Comparison of ENCODE assay signal across 8 cellular contexts in the genomic region with DNA sequence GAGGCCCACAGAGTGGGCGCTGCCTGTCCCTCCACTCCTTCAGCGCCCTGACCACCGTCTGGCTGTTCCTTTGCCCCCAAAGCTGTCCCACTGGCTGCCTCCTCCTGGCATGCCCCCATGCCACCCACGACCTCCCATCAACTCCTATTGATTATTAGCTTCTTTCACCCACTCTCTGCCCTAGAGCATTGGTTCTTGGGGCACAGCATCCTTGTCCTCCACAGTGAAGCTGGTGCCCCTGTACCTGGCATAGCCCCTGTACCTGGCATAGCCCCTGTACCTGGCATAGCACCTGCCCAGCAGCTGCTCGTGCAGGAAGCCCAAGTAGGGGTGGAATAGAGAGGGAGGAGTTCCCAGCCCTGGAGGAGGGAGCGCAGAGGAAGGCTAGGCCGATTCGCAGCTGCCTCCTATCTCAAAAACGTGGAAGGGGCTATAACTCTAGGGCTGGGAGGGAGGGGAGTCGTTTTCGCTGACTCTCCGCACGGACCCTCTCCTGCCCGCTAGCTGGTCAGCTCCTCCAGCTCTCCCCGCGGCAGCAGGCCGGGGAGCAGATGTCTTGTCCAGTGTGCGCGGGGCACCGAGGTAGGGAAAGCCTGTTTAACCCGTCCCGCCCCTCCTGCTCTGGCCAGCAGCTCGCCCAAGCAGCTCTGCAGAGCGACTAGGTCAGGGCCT. TPM values are rescaled to one million over a fixed set of nuclear protein-coding genes. Genes with fewer than 3 reads are reported as not detected.
DNase-seq lines count a peak whose midpoint lies in the region; ATAC-seq and TF ChIP-seq lines count a peak whose summit lies in the region.

No MANE protein-coding gene starts in this region.

- H3K9me3 Mint-ChIP-seq in activated CD4-positive, alpha-beta T cell treated with anti-CD3 and anti-CD28 coated beads, Interleukin-2, amount 10 ng/mL, durations not matched to agents 7 days and 5 days, result no peaks in the 10 kb centered on the region
- H3K9me3 Mint-ChIP-seq in activated T-helper 2 cell treated with anti-CD3 and anti-CD28 coated beads, Interferon-gamma antibody, Interleukin-2, Interleukin-4, amounts not matched to agents 10 μg/mL and 5 μg/mL and 100 μg/mL, durations not matched to agents 14 hours and 24 hours and 36 hours, result no peaks in the 10 kb centered on the region

- H3K27me3 ChIP-seq in kidney epithelial cell (ENCODE audit: control insufficient read depth, insufficient read depth, low read length) (no peaks in the 10 kb centered on the region), tibial artery (peaks cover 0 to 3% of the 10 kb centered on the region in 2 donors)

- intact Hi-C loops in activated T-helper 2 cell treated with anti-CD3 and anti-CD28 coated beads, Interferon-gamma antibody, Interleukin-2, Interleukin-4, amounts not matched to agents 10 μg/mL and 5 μg/mL and 100 μg/mL, durations not matched to agents 14 hours and 24 hours and 36 hours (cut with micrococcal nuclease), result loop anchor here (5.0 kb wide), 1 partner anchor 84 kb away; no protein-coding TSS in a partner anchor
- intact Hi-C loops in tibial artery (cut with DNase I; ENCODE audit: low total_unique reads) (loop anchor here (5.0 kb wide), 1 partner anchor 84 kb away; no protein-coding TSS in a partner anchor), lower leg skin (cut with DNase I; ENCODE audit: low total_unique reads) (no loop called here)

- no peaks in the 10 kb centered on the region for H3K9me3 ChIP-seq in tibial artery

- TF ChIP-seq CTCF in kidney epithelial cell (IDR thresholded peaks at IDR 0.05; ENCODE audit: insufficient read depth, low read length, poor library complexity, severe bottlenecking) (no peak), tibial artery (IDR thresholded peaks at IDR 0.05) (no peak), lower leg skin (IDR thresholded peaks at IDR 0.05) (no peak)

- peaks cover 22% of the 10 kb centered on the region for H3K4me1 Mint-ChIP-seq in activated CD4-positive, alpha-beta T cell treated with anti-CD3 and anti-CD28 coated beads, Interleukin-2, amount 10 ng/mL, durations not matched to agents 7 days and 5 days
- peaks cover 16% of the 10 kb centered on the region for H3K4me1 Mint-ChIP-seq in activated T-helper 2 cell treated with anti-CD3 and anti-CD28 coated beads, Interferon-gamma antibody, Interleukin-2, Interleukin-4, amounts not matched to agents 10 μg/mL and 5 μg/mL and 100 μg/mL, durations not matched to agents 14 hours and 24 hours and 36 hours (ENCODE audit: low read depth)

- H3K4me3 ChIP-seq in kidney epithelial cell (ENCODE audit: low read depth, low read length) (peak overlapping the region; percentile 40), tibial artery (peak overlapping the region; percentile 92 to 99), lower leg skin (ENCODE audit: low read depth, poor library complexity, severe bottlenecking) (no peak overlapping the region)

- no peak for TF ChIP-seq POLR2A in lower leg skin (IDR thresholded peaks at IDR 0.05)

- peak overlapping the region; percentile 42 for H3K4me3 Mint-ChIP-seq in activated CD4-positive, alpha-beta T cell treated with anti-CD3 and anti-CD28 coated beads, Interleukin-2, amount 10 ng/mL, durations not matched to agents 7 days and 5 days
- peak overlapping the region; percentile 31 for H3K4me3 Mint-ChIP-seq in activated T-helper 2 cell treated with anti-CD3 and anti-CD28 coated beads, Interferon-gamma antibody, Interleukin-2, Interleukin-4, amounts not matched to agents 10 μg/mL and 5 μg/mL and 100 μg/mL, durations not matched to agents 14 hours and 24 hours and 36 hours (ENCODE audit: low read depth)

- CTCF ChIA-PET in activated CD4-positive, alpha-beta T cell treated with anti-CD3 and anti-CD28 coated beads, Interleukin-2, amount 10 ng/mL, durations not matched to agents 7 days and 5 days (lab: Charles Lee), result interaction anchor here (0.5 to 1.7 kb wide), 6 partner anchors 11 to 351 kb away, joined by 3 to 6 read pairs (median 4); partner anchors contain the start of gene FAAP100

- peaks cover 5% of the 10 kb centered on the region for H3K36me3 Mint-ChIP-seq in activated CD4-positive, alpha-beta T cell treated with anti-CD3 and anti-CD28 coated beads, Interleukin-2, amount 10 ng/mL, durations not matched to agents 7 days and 5 days (ENCODE audit: low read depth)
- peaks cover 7% of the 10 kb centered on the region for H3K36me3 Mint-ChIP-seq in activated T-helper 2 cell treated with anti-CD3 and anti-CD28 coated beads, Interferon-gamma antibody, Interleukin-2, Interleukin-4, amounts not matched to agents 10 μg/mL and 5 μg/mL and 100 μg/mL, durations not matched to agents 14 hours and 24 hours and 36 hours (ENCODE audit: low read depth)

- H3K27me3 Mint-ChIP-seq in activated CD4-positive, alpha-beta T cell treated with anti-CD3 and anti-CD28 coated beads, Interleukin-2, amount 10 ng/mL, durations not matched to agents 7 days and 5 days, result peaks cover 8% of the 10 kb centered on the region
- peaks cover 3% of the 10 kb centered on the region for H3K27me3 Mint-ChIP-seq in activated T-helper 2 cell treated with anti-CD3 and anti-CD28 coated beads, Interferon-gamma antibody, Interleukin-2, Interleukin-4, amounts not matched to agents 10 μg/mL and 5 μg/mL and 100 μg/mL, durations not matched to agents 14 hours and 24 hours and 36 hours (ENCODE audit: low read depth)

- no peak for DNase-seq in activated CD4-positive, alpha-beta T cell treated with anti-CD3 and anti-CD28 coated beads, Interleukin-2, amount 10 ng/mL, durations not matched to agents 7 days and 5 days
- DNase-seq in activated CD4-positive, alpha-beta T cell treated with anti-CD3 and anti-CD28 coated beads, Interleukin-2, amount 50 U/mL, for 1 hour, result no peak
- DNase-seq in activated T-helper 2 cell treated with anti-CD3 and anti-CD28 coated beads, Interferon-gamma antibody, Interleukin-2, Interleukin-4, amounts not matched to agents 10 μg/mL and 5 μg/mL and 100 μg/mL, durations not matched to agents 14 hours and 24 hours and 36 hours (ENCODE audit: low spot score), result no peak
- DNase-seq in kidney epithelial cell (ENCODE audit: low read depth) (no peak), tibial artery (no peak), lower leg skin (ENCODE audit: low spot score in 2 of 2) (no peak), NCI-H345 treated with DMSO at 0.1 percent for 48 hours (lab: John Stamatoyannopoulos, UW; ENCODE audit: unreplicated experiment) (no peak)

- peaks cover 0 to 58% (median 45%) of the 10 kb centered on the region in 4 donors for H3K4me1 ChIP-seq in tibial artery

- H3K27ac ChIP-seq in tibial artery, result peak overlapping the region; percentile 97 to 100

- peak overlapping the region; percentile 21 for H3K27ac Mint-ChIP-seq in activated CD4-positive, alpha-beta T cell treated with anti-CD3 and anti-CD28 coated beads, Interleukin-2, amount 10 ng/mL, durations not matched to agents 7 days and 5 days
- H3K27ac Mint-ChIP-seq in activated T-helper 2 cell treated with anti-CD3 and anti-CD28 coated beads, Interferon-gamma antibody, Interleukin-2, Interleukin-4, amounts not matched to agents 10 μg/mL and 5 μg/mL and 100 μg/mL, durations not matched to agents 14 hours and 24 hours and 36 hours, result no peak overlapping the region

- POLR2A ChIA-PET in activated CD4-positive, alpha-beta T cell treated with anti-CD3 and anti-CD28 coated beads, Interleukin-2, amount 10 ng/mL, durations not matched to agents 7 days and 5 days (lab: Charles Lee), result interaction anchor here (1.4 kb wide), 1 partner anchor 9 kb away, joined by 3 read pairs; no protein-coding TSS in a partner anchor

- no peak for ATAC-seq in HG02885 (IDR thresholded peaks at IDR 0.05; ENCODE audit: poor library complexity, unreplicated experiment)

- 30 to 41% methylated on average over 22 to 24 of the region's 24 CpGs for WGBS in lower leg skin, 2 donors

- H3K36me3 ChIP-seq in kidney epithelial cell (ENCODE audit: control insufficient read depth, insufficient read depth, low read length) (no peaks in the 10 kb centered on the region), tibial artery (no peaks in the 10 kb centered on the region)

RNA-seq across cellular contexts. Expression of gene ACTG1, which starts 5.7 kb away (rescaled TPM):
- total RNA-seq in activated CD4-positive, alpha-beta T cell treated with anti-CD3 and anti-CD28 coated beads, Interleukin-2, amount 10 ng/mL, durations not matched to agents 7 days and 5 days, result 1,000 to 10,000 TPM; 4,611 to 5,328 TPM
- total RNA-seq in activated T-helper 2 cell treated with anti-CD3 and anti-CD28 coated beads, Interferon-gamma antibody, Interleukin-2, Interleukin-4, amounts not matched to agents 10 μg/mL and 5 μg/mL and 100 μg/mL, durations not matched to agents 14 hours and 24 hours and 36 hours, result 4,152 and 4,174 TPM in 2 replicates
- total RNA-seq in kidney epithelial cell, result 8,883 and 9,424 TPM in 2 replicates
- total RNA-seq in lower leg skin, result 1,000 to 10,000 TPM; 3,349 to 4,521 (median 4,085) TPM

RNA-seq across cellular contexts. Expression of gene FSCN2, which starts 9.9 kb away (rescaled TPM):
- under 1 TPM; 0.22 to 0.33 TPM for total RNA-seq in activated CD4-positive, alpha-beta T cell treated with anti-CD3 and anti-CD28 coated beads, Interleukin-2, amount 10 ng/mL, durations not matched to agents 7 days and 5 days
- total RNA-seq in activated T-helper 2 cell treated with anti-CD3 and anti-CD28 coated beads, Interferon-gamma antibody, Interleukin-2, Interleukin-4, amounts not matched to agents 10 μg/mL and 5 μg/mL and 100 μg/mL, durations not matched to agents 14 hours and 24 hours and 36 hours, result 1.1 TPM in 2 replicates
- total RNA-seq in kidney epithelial cell (0.29 and 0.41 TPM in 2 replicates), lower leg skin (1 to 10 TPM in 3 of 4 donors, under 1 TPM in 1; 0.46 to 2.7 (median 1.8) TPM)

RNA-seq across cellular contexts. Expression of gene FAAP100, which starts 33.9 kb away (rescaled TPM):
- 10 to 100 TPM; 30.8 to 42.1 TPM for total RNA-seq in activated CD4-positive, alpha-beta T cell treated with anti-CD3 and anti-CD28 coated beads, Interleukin-2, amount 10 ng/mL, durations not matched to agents 7 days and 5 days
- 61.6 and 64.4 TPM in 2 replicates for total RNA-seq in activated T-helper 2 cell treated with anti-CD3 and anti-CD28 coated beads, Interferon-gamma antibody, Interleukin-2, Interleukin-4, amounts not matched to agents 10 μg/mL and 5 μg/mL and 100 μg/mL, durations not matched to agents 14 hours and 24 hours and 36 hours
- total RNA-seq in kidney epithelial cell, result 41.4 and 49.1 TPM in 2 replicates
- total RNA-seq in lower leg skin, result 10 to 100 TPM; 19.4 to 34.3 (median 28.4) TPM
